ENCODE assay signal across 15 cellular contexts in genomic region chr14:51356381-51356780, GRCh38.
DNase-seq lines count a peak whose midpoint lies in the region; ATAC-seq and TF ChIP-seq lines count a peak whose summit lies in the region.
"Had no signal": no experiment of that assay in that cellular context is flagged by ENCODE, and none has a peak within 500 bp of the region (broad histone marks: within the 10 kb centered on the region; RNA-seq: fewer than 3 reads in every experiment).

No MANE protein-coding gene starts in this region.

- H3K36me3 ChIP-seq in A673 (ENCODE audit: insufficient read depth, low read length, poor library complexity, severe bottlenecking) (no peaks in the 10 kb centered on the region), esophagus squamous epithelium (no peaks in the 10 kb centered on the region)

- peaks cover 34% of the 10 kb centered on the region for H3K4me1 ChIP-seq in A673 (ENCODE audit: insufficient read depth, low read length, poor library complexity, severe bottlenecking)
- H3K4me1 ChIP-seq in esophagus squamous epithelium, result peaks cover 7 to 45% (median 27%) of the 10 kb centered on the region in 3 donors

- H3K4me3 ChIP-seq in A673 (ENCODE audit: low read depth, low read length, poor library complexity, severe bottlenecking) (no peak overlapping the region), esophagus squamous epithelium (no peak overlapping the region), lower leg skin (ENCODE audit: low read depth, poor library complexity, severe bottlenecking) (no peak overlapping the region)
- H3K4me3 ChIP-seq: K562 had no signal

- DNase-seq in A673 (ENCODE audit: low spot score) (peak; percentile 88), NCI-H446 treated with DMSO at 0.1 percent for 48 hours (lab: John Stamatoyannopoulos, UW) (peak; percentile 27), esophagus squamous epithelium (lab: John Stamatoyannopoulos, UW) (no peak), renal cortical epithelial cell (ENCODE audit: low read depth) (peak; percentile 25), left lobe of liver (ENCODE audit: low spot score) (no peak), lower leg skin (ENCODE audit: low spot score in 2 of 2) (no peak)
- DNase-seq in stimulated activated CD4-positive, alpha-beta T cell treated with anti-CD3 and anti-CD28 coated beads, Interleukin-4, amount 100 ng/mL, for 24 hours, result no peak
- DNase-seq: CD4-positive, alpha-beta memory T cell; NCI-H1417; NCI-H1930; NCI-H526 treated with DMSO at 0.1 percent for 48 hours; PC-3 had no signal

- ATAC-seq in left lobe of liver (no peak), HG03196 (IDR thresholded peaks at IDR 0.05; ENCODE audit: unreplicated experiment) (no peak)
- ATAC-seq: K562, PC-3 had no signal

- TF ChIP-seq POLR2A in esophagus squamous epithelium (IDR thresholded peaks at IDR 0.05), result no peak
- TF ChIP-seq POLR2A in lower leg skin (IDR thresholded peaks at IDR 0.05), result no peak

- CTCF ChIA-PET in A673 (lab: Charles Lee), result no interaction called here

- no peak for TF ChIP-seq CTCF in A673 (conservative IDR thresholded peaks at IDR 0.05; ENCODE audit: low read depth, low read length)
- no peak for TF ChIP-seq CTCF in esophagus squamous epithelium (IDR thresholded peaks at IDR 0.05)
- no peak for TF ChIP-seq CTCF in lower leg skin (IDR thresholded peaks at IDR 0.05)

- BruUV-seq in A673 (replicated peaks; lab: Mats Ljungman, UMichigan), result no TSS peak

- no peaks in the 10 kb centered on the region for H3K27me3 ChIP-seq in A673 (replicated peaks; ENCODE audit: insufficient read depth, low read depth, low read length, poor library complexity)
- no peaks in the 10 kb centered on the region for H3K27me3 ChIP-seq in esophagus squamous epithelium

- H3K27ac ChIP-seq in A673 (ENCODE audit: low read depth, low read length, poor library complexity, severe bottlenecking), result peak overlapping the region; percentile 63
- peak overlapping the region; percentile 47 to 73 (median 56) for H3K27ac ChIP-seq in esophagus squamous epithelium
- H3K27ac ChIP-seq: HL-60 had no signal

- H3K9me3 ChIP-seq in A673 (ENCODE audit: low read depth, low read length, poor library complexity, severe bottlenecking), result no peaks in the 10 kb centered on the region
- no peaks in the 10 kb centered on the region for H3K9me3 ChIP-seq in esophagus squamous epithelium

- POLR2A ChIA-PET in A673 (lab: Charles Lee; ENCODE audit: low non-redundant PET), result interaction anchor here (0.6 kb wide), 1 partner anchor 14 kb away, joined by 3 read pairs; no protein-coding TSS in a partner anchor

- 36 to 53% methylated on average over 4 to 5 of the region's 5 CpGs for WGBS in esophagus squamous epithelium, 2 donors
- WGBS in lower leg skin, 2 donors, result 35 to 36% methylated on average over 5 of the region's 5 CpGs

- intact Hi-C loops in A673 (cut with micrococcal nuclease; ENCODE audit: unreplicated experiment) (no loop called here), esophagus squamous epithelium (cut with DNase I) (no loop called here), lower leg skin (cut with DNase I; ENCODE audit: low total_unique reads) (no loop called here)

Comparison
In these comparisons a context has a peak if more than half of its experiments do, and no peak if none do; other contexts are left out.
1. DNase-seq: peak in A673 (single experiment), NCI-H446 treated with DMSO at 0.1 percent for 48 hours (single experiment) and renal cortical epithelial cell (single experiment); none in esophagus squamous epithelium (single experiment), stimulated activated CD4-positive, alpha-beta T cell treated with anti-CD3 and anti-CD28 coated beads, Interleukin-4, amount 100 ng/mL, for 24 hours (single experiment), left lobe of liver (single experiment) and lower leg skin (0 of 2).